Comparison of ENCODE assay signal across 8 cellular contexts in the genomic region with DNA sequence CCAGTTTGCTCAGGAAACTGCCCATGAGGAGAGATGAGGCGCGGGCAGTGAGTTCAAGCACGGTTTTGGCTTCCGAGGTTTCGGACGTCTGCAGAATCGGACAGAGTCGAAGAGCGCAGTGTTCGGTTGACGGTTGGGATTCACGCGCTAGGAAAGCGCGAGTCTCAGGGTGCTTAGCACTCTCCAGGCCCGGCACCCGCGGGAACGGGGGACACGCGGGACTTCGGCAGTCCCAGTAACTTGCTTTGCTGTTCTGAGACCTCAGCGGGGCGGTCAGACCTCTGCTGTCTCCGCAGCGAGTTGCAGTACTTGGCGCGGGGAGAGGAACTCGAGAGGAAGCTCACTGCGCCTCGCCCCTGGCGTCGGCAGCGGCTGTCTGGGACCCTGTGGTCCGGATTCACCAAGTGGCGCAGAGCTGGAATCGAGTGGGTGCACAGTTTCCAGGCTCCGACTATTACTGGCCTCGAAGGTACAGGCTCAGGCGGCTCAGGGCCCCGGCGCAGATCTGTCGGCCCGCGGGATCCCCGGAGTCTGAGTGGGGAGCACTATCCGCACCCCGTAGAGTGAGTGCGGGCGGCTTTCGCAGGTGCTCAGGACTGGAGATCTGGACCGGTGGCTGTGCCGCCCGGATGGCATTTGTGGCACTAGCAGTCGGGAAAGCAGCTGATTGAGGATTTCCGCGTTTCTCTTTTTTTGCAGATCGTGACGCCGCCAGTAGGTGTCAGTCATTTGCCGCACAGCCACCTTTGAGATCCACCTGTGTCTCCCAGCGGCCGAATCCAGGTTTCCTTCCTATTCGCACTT. TPM values are rescaled to one million over a fixed set of nuclear protein-coding genes. Genes with fewer than 3 reads are reported as not detected.
A peak's percentile ranks its signal among the peaks of the same experiment; 100 is the strongest.
DNase-seq lines count a peak whose midpoint lies in the region; ATAC-seq and TF ChIP-seq lines count a peak whose summit lies in the region.

Gene POM121L2 (minus strand): TSS at position 128 of the 804 bp plus-strand sequence. CDS start 103 bp downstream, at position 25.

- POLR2A ChIA-PET in RWPE1 (lab: Yijun Ruan, JAX; ENCODE audit: low non-redundant PET), result no interaction called here

- no peak within 1 kb of the TSS for H3K27ac ChIP-seq in RWPE1
- no peak within 1 kb of the TSS for H3K27ac ChIP-seq in heart left ventricle

- DNase-seq in HuH-7.5 (ENCODE audit: low spot score) (peak; percentile 56), RWPE1 (ENCODE audit: low spot score) (peak; percentile 77), heart left ventricle (peak in 1 of 5 donors; percentile 28), putamen (ENCODE audit: low spot score) (peak; percentile 8), cortex of kidney (lab: John Stamatoyannopoulos, UW) (no peak)
- DNase-seq in activated naive CD4-positive, alpha-beta T cell treated with Interleukin-2 at 50 U/mL for 16 hours, result peak; percentile 64

- H3K4me1 ChIP-seq in heart left ventricle, result peaks cover 0 to 14% (median 5%) of the 10 kb centered on the region in 12 donors

- intact Hi-C loops in heart left ventricle (cut with DNase I), result no loop called here

- H3K27me3 ChIP-seq in heart left ventricle, result peaks cover 20 to 92% (median 59%) of the 10 kb centered on the region in 9 donors

- ATAC-seq in heart left ventricle, result peak in 3 of 4 donors; percentile 18 to 42 (median 33)
- no peak for ATAC-seq in HG02981 (IDR thresholded peaks at IDR 0.05; ENCODE audit: unreplicated experiment)

- WGBS in heart left ventricle, 4 donors, result 1 to 4% (median 2%) methylated on average over 21 to 64 of the region's 64 CpGs

- TF ChIP-seq CTCF in GM12874 (IDR thresholded peaks at IDR 0.05; ENCODE audit: insufficient read depth, low read depth, low read length), result peak; percentile 86
- peak; percentile 77 for TF ChIP-seq CTCF in RWPE1 (conservative IDR thresholded peaks at IDR 0.05; ENCODE audit: low read depth)
- peak; percentile 13 to 59 (median 37) for TF ChIP-seq CTCF in heart left ventricle (IDR thresholded peaks at IDR 0.05)

- H3K9me3 ChIP-seq in heart left ventricle, result peaks cover 0 to 7% (median 0%) of the 10 kb centered on the region in 12 donors

- H3K36me3 ChIP-seq in heart left ventricle, result no peaks in the 10 kb centered on the region

- H3K4me3 ChIP-seq in heart left ventricle, result peak within 1 kb of the TSS; percentile 6 to 61 (median 43)

- TF ChIP-seq POLR2A in heart left ventricle (IDR thresholded peaks at IDR 0.05), result no peak

- CTCF ChIA-PET in RWPE1 (lab: Yijun Ruan, JAX), result interaction anchor here (0.6 to 1.2 kb wide), 12 partner anchors 9 to 1110 kb away, joined by 3 to 5 read pairs (median 4); partner anchors contain the start of gene ZNF184

RNA-seq across cellular contexts. Expression of gene POM121L2, which starts in this region (rescaled TPM):
- total RNA-seq in heart left ventricle, result not detected
- not detected for polyA plus RNA-seq in heart left ventricle

Comparison
In these comparisons a context has a peak if more than half of its experiments do, and no peak if none do; other contexts are left out.
1. Peak in ATAC-seq and H3K4me3 ChIP-seq in heart left ventricle; RNA of the gene not detected or under 1 TPM.